7 cellular contexts compared by ENCODE assay signal in the genomic region with DNA sequence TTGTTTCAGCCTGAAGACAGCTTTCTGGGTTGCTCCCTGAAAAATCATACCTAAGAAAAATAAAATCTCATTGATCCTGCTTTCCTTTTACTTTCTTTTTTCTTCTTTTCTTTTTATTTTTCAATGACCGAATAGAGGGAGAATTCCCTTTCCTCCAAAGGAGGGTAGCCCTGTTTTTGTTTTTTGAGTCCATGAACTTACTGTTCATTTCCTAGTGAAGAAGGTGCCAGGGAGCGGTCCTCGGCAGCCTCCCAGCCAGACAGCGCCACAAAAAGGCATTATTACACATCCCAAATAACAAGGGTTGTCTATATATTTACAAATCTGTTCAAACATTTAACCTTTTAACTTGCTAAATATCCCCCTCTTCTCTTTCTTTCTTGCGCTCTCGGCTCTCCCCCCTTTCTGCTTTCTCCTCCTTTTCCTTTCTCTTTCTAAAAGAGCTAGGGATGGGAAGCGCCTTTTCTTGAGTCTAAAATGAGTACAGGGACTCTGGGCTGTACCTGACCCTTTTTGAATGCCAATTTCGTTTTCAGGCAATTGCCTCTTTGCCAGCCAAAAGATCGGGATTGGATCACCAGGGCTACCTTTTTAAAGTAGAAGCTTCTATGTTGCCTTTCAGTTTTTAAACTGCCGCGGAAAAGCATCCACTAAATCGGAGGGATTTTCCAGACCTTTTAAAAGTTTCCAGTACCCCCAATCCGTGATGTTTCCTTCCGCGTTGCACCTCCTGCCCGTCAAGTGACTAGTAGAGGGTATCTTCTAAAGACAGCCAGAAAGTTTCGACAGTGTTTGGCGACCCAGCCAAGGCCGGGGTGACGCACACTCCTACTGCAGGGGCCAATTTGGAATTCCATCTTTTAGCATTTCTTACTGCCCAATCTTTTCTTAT.
DNase-seq lines count a peak whose midpoint lies in the region; ATAC-seq and TF ChIP-seq lines count a peak whose summit lies in the region.

No MANE protein-coding gene starts in this region.

- H3K4me3 Mint-ChIP-seq in CD14-positive monocyte = no peak overlapping the region

- in situ Hi-C loops in IMR-90 (cut with MboI; ENCODE audit: low sequenced_read_pairs) = loop anchor here (5.0 kb wide), 1 partner anchor 544 kb away; no protein-coding TSS in a partner anchor

- no peak overlapping the region for H2BK15ac ChIP-seq in IMR-90 (ENCODE audit: low read depth, low read length)

- no TSS peak for BruUV-seq in IMR-90 (replicated peaks; lab: Mats Ljungman, UMichigan)

- no peak for TF ChIP-seq CTCF in IMR-90 (conservative IDR thresholded peaks at IDR 0.05; ENCODE audit: low read depth, low read length)
- TF ChIP-seq CTCF in right lobe of liver (IDR thresholded peaks at IDR 0.05) = no peak
- TF ChIP-seq CTCF in testis (IDR thresholded peaks at IDR 0.05) = no peak
- no peak for TF ChIP-seq CTCF in CD14-positive monocyte (IDR thresholded peaks at IDR 0.05)

- no peak overlapping the region for H3K27ac Mint-ChIP-seq in CD14-positive monocyte

- intact Hi-C loops in IMR-90 (cut with micrococcal nuclease) (no loop called here), right lobe of liver (cut with DNase I) (loop anchor here in 1 of 2 donors (10.0 kb wide), 1 partner anchor 532 kb away; no protein-coding TSS in a partner anchor), testis (cut with DNase I; ENCODE audit: low total_unique reads) (no loop called here), CD14-positive monocyte (cut with micrococcal nuclease) (loop anchor here in 1 of 2 donors (10.0 kb wide), 1 partner anchor 542 kb away; no protein-coding TSS in a partner anchor)

- no peak overlapping the region for H2BK20ac ChIP-seq in IMR-90 (ENCODE audit: low read depth, low read length)

- H3K79me1 ChIP-seq in IMR-90 (ENCODE audit: low read depth in 1 of 2, low read length in 2 of 2) = no peaks in the 10 kb centered on the region

- H2AFZ ChIP-seq in IMR-90 (replicated peaks; ENCODE audit: low read length, poor library complexity) = peak overlapping the region; percentile 55

- H4K20me1 ChIP-seq in IMR-90 (ENCODE audit: insufficient read depth, low read length) = no peaks in the 10 kb centered on the region

- POLR2A ChIA-PET in IMR-90 (lab: Charles Lee; ENCODE audit: unreplicated experiment) = no interaction called here

- no peak overlapping the region for H3K56ac ChIP-seq in IMR-90 (ENCODE audit: extremely low read depth, insufficient read depth, low read length)

- no peak overlapping the region for H4K91ac ChIP-seq in IMR-90 (ENCODE audit: insufficient read depth, low read depth, low read length)

- peak overlapping the region; percentile 29 for H3K4me3 ChIP-seq in IMR-90 (ENCODE audit: insufficient read depth, low read depth, low read length)
- peak overlapping the region; percentile 17 to 49 (median 45) for H3K4me3 ChIP-seq in right lobe of liver
- H3K4me3 ChIP-seq in testis = peak overlapping the region; percentile 3 to 56

- peaks cover 10 to 28% (median 11%) of the 10 kb centered on the region in 3 donors for H3K27me3 Mint-ChIP-seq in CD14-positive monocyte (ENCODE audit: low read depth in 3 of 3)

- H3K18ac ChIP-seq in IMR-90 (ENCODE audit: low read depth, low read length) = no peak overlapping the region

- H3K27me3 ChIP-seq in IMR-90 (ENCODE audit: control insufficient read depth, insufficient read depth, low read length) (peaks cover 52% of the 10 kb centered on the region), right lobe of liver (no peaks in the 10 kb centered on the region), testis (no peaks in the 10 kb centered on the region)

- H2AK9ac ChIP-seq in IMR-90 (replicated peaks; ENCODE audit: low read depth, low read length, poor library complexity) = no peak overlapping the region

- no peaks in the 10 kb centered on the region; the same call in 1 of the 2 replicates for H3K9me1 ChIP-seq in IMR-90 (ENCODE audit: insufficient read depth, low read length)

- dilution Hi-C loops in IMR-90 (cut with HindIII; ENCODE audit: low sequenced_read_pairs, unreplicated experiment) = no loop called here

- no peak overlapping the region for H3K9ac ChIP-seq in IMR-90 (ENCODE audit: low read depth, low read length)

- WGBS in IMR-90 (ENCODE audit: extremely low coverage in 2 of 2, insufficient read length in 1 of 2), 2 experiments = no CpG with 5 or more reads among the region's 20 CpGs
- WGBS in right lobe of liver (ENCODE audit: insufficient coverage, low coverage, low lambda C conversion rate, missing lambda C conversion rate) = 6% methylated on average over 20 of the region's 20 CpGs
- 4 to 10% methylated on average over 20 of the region's 20 CpGs for WGBS in testis, 2 donors

- ATAC-seq in IMR-90 (ENCODE audit: low read depth) (no peak), right lobe of liver (no peak), HG02623 (IDR thresholded peaks at IDR 0.05; ENCODE audit: unreplicated experiment) (no peak)

- CTCF ChIA-PET in IMR-90 (lab: Yijun Ruan, JAX) = no interaction called here

- H2BK120ac ChIP-seq in IMR-90 (ENCODE audit: low read depth, low read length) = no peak overlapping the region

- H3K4ac ChIP-seq in IMR-90 (ENCODE audit: low read depth, low read length) = no peak overlapping the region

- H3K14ac ChIP-seq in IMR-90 (replicated peaks; ENCODE audit: low read depth, low read length) = no peak overlapping the region

- H4K5ac ChIP-seq in IMR-90 (ENCODE audit: low read depth, low read length) = no peak overlapping the region

- H4K8ac ChIP-seq in IMR-90 (ENCODE audit: low read depth in 2 of 2, low read length in 2 of 2) = no peak overlapping the region

- no peak overlapping the region for H3K23ac ChIP-seq in IMR-90 (ENCODE audit: low read depth, low read length)

- no peak for DNase-seq in IMR-90
- DNase-seq in cerebellar cortex (ENCODE audit: low spot score) = peak; percentile 60
- peak in 1 of 3 donors; percentile 29 for DNase-seq in right lobe of liver
- no peak for DNase-seq in testis
- no peak for DNase-seq in activated naive CD4-positive, alpha-beta T cell (lab: John Stamatoyannopoulos, UW)
- no peak for DNase-seq in CD14-positive monocyte (ENCODE audit: low spot score)

- peaks cover 0 to 2% of the 10 kb centered on the region in 2 donors for H3K36me3 Mint-ChIP-seq in CD14-positive monocyte

- no peak for TF ChIP-seq POLR2A in IMR-90 (IDR thresholded peaks at IDR 0.05; ENCODE audit: low read depth, low read length)
- TF ChIP-seq POLR2A in right lobe of liver (IDR thresholded peaks at IDR 0.05) = no peak
- no peak for TF ChIP-seq POLR2A in testis (IDR thresholded peaks at IDR 0.05)

- H3K36me3 ChIP-seq in IMR-90 (ENCODE audit: control insufficient read depth, insufficient read depth, low read length) (no peaks in the 10 kb centered on the region), right lobe of liver (no peaks in the 10 kb centered on the region), testis (ENCODE audit: low read depth, missing control alignments) (no peaks in the 10 kb centered on the region)

- H3K4me2 ChIP-seq in IMR-90 (ENCODE audit: low read depth, low read length) = peak overlapping the region; percentile 80

- H2AK5ac ChIP-seq in IMR-90 (ENCODE audit: low read depth, low read length) = no peak overlapping the region

- no peak overlapping the region for H2BK5ac ChIP-seq in IMR-90 (ENCODE audit: low read depth, low read length, poor library complexity, severe bottlenecking)

- H3K9me3 Mint-ChIP-seq in CD14-positive monocyte = peaks cover 0 to 21% (median 8%) of the 10 kb centered on the region in 7 donors

- H3K4me1 ChIP-seq in IMR-90 (ENCODE audit: control insufficient read depth, insufficient read depth, low read length) (no peaks in the 10 kb centered on the region), right lobe of liver (peaks cover 0 to 25% (median 2%) of the 10 kb centered on the region in 4 donors), testis (no peaks in the 10 kb centered on the region)

- TF ChIP-seq RAD21 in IMR-90 (IDR thresholded peaks at IDR 0.05; ENCODE audit: low read length) = no peak

- H3K4me1 Mint-ChIP-seq in CD14-positive monocyte = peaks cover 10% of the 10 kb centered on the region

- H3K9me3 ChIP-seq in IMR-90 (ENCODE audit: control insufficient read depth, insufficient read depth, low read length) = peaks cover 2% of the 10 kb centered on the region; the same call in 1 of the 2 replicates
- H3K9me3 ChIP-seq in right lobe of liver = no peaks in the 10 kb centered on the region
- H3K9me3 ChIP-seq in testis = no peaks in the 10 kb centered on the region

- H3K27ac ChIP-seq in IMR-90 (ENCODE audit: insufficient read depth, low read length) (no peak overlapping the region), right lobe of liver (no peak overlapping the region), testis (no peak overlapping the region)

TF ChIP-seq in IMR-90, 13 proteins besides CTCF, POLR2A, EP300 and RAD21:
- TF ChIP-seq BHLHE40 (IDR thresholded peaks at IDR 0.05; ENCODE audit: low read depth, low read length) (no peak), MAZ (IDR thresholded peaks at IDR 0.05; ENCODE audit: borderline replicate concordance, low read depth, low read length) (no peak), CEBPB (IDR thresholded peaks at IDR 0.05; ENCODE audit: low read depth, low read length) (no peak), CHD1 (IDR thresholded peaks at IDR 0.05; ENCODE audit: low read depth, low read length) (no peak), RCOR1 (IDR thresholded peaks at IDR 0.05; ENCODE audit: insufficient replicate concordance, low read length) (no peak)
- TF ChIP-seq, protein P1, sequence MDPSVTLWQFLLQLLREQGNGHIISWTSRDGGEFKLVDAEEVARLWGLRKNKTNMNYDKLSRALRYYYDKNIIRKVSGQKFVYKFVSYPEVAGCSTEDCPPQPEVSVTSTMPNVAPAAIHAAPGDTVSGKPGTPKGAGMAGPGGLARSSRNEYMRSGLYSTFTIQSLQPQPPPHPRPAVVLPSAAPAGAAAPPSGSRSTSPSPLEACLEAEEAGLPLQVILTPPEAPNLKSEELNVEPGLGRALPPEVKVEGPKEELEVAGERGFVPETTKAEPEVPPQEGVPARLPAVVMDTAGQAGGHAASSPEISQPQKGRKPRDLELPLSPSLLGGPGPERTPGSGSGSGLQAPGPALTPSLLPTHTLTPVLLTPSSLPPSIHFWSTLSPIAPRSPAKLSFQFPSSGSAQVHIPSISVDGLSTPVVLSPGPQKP (IDR thresholded peaks at IDR 0.05; ENCODE audit: borderline replicate concordance, low read depth, low read length) = no peak
